In the genomic region with DNA sequence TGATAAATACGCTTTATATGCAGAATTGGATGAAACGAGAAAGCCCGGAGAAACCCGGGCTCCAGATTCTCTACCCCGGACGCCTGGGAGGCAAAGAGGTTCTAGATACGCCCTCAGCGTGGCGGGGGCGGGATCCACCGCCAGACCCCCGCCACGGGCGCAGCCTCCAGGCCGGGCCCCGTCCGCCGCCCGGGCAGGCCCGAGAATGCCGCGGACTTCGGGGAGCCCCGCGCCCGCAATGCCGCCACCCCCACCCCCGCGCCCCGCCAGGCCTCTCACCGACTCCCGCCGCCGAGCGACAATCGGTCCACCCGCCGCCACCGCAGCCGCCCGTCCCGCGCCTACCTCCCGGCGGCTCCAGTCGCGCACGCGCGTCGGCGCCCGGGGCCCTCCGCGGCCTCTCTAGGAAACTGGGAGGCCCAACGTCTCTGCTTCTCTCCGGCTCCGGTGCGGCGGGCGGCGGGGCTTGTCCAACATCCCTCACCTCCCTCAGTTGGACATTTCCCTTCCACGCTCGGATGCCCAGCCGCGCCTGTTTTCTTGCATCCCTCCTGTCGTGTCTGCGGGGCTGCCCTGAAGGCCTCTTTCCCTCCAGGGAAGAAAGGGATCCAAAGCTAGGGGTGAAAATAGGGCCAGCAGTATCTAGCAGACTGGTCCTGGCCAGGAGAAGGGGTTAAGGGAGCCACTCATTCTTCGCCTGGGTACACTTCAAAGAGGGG, we compare ENCODE assay signal across 1 cellular context.
TF ChIP-seq lines count a peak whose summit lies in the region.

A gene (minus strand): TSS at position 359 of the 719 bp plus-strand sequence. CDS start 22,121 bp downstream, outside the sequence.

TF ChIP-seq in K562, 482 proteins besides CTCF, POLR2A, EP300 and RAD21 (continued from another document and continues in another):
- TF ChIP-seq, protein P1, sequence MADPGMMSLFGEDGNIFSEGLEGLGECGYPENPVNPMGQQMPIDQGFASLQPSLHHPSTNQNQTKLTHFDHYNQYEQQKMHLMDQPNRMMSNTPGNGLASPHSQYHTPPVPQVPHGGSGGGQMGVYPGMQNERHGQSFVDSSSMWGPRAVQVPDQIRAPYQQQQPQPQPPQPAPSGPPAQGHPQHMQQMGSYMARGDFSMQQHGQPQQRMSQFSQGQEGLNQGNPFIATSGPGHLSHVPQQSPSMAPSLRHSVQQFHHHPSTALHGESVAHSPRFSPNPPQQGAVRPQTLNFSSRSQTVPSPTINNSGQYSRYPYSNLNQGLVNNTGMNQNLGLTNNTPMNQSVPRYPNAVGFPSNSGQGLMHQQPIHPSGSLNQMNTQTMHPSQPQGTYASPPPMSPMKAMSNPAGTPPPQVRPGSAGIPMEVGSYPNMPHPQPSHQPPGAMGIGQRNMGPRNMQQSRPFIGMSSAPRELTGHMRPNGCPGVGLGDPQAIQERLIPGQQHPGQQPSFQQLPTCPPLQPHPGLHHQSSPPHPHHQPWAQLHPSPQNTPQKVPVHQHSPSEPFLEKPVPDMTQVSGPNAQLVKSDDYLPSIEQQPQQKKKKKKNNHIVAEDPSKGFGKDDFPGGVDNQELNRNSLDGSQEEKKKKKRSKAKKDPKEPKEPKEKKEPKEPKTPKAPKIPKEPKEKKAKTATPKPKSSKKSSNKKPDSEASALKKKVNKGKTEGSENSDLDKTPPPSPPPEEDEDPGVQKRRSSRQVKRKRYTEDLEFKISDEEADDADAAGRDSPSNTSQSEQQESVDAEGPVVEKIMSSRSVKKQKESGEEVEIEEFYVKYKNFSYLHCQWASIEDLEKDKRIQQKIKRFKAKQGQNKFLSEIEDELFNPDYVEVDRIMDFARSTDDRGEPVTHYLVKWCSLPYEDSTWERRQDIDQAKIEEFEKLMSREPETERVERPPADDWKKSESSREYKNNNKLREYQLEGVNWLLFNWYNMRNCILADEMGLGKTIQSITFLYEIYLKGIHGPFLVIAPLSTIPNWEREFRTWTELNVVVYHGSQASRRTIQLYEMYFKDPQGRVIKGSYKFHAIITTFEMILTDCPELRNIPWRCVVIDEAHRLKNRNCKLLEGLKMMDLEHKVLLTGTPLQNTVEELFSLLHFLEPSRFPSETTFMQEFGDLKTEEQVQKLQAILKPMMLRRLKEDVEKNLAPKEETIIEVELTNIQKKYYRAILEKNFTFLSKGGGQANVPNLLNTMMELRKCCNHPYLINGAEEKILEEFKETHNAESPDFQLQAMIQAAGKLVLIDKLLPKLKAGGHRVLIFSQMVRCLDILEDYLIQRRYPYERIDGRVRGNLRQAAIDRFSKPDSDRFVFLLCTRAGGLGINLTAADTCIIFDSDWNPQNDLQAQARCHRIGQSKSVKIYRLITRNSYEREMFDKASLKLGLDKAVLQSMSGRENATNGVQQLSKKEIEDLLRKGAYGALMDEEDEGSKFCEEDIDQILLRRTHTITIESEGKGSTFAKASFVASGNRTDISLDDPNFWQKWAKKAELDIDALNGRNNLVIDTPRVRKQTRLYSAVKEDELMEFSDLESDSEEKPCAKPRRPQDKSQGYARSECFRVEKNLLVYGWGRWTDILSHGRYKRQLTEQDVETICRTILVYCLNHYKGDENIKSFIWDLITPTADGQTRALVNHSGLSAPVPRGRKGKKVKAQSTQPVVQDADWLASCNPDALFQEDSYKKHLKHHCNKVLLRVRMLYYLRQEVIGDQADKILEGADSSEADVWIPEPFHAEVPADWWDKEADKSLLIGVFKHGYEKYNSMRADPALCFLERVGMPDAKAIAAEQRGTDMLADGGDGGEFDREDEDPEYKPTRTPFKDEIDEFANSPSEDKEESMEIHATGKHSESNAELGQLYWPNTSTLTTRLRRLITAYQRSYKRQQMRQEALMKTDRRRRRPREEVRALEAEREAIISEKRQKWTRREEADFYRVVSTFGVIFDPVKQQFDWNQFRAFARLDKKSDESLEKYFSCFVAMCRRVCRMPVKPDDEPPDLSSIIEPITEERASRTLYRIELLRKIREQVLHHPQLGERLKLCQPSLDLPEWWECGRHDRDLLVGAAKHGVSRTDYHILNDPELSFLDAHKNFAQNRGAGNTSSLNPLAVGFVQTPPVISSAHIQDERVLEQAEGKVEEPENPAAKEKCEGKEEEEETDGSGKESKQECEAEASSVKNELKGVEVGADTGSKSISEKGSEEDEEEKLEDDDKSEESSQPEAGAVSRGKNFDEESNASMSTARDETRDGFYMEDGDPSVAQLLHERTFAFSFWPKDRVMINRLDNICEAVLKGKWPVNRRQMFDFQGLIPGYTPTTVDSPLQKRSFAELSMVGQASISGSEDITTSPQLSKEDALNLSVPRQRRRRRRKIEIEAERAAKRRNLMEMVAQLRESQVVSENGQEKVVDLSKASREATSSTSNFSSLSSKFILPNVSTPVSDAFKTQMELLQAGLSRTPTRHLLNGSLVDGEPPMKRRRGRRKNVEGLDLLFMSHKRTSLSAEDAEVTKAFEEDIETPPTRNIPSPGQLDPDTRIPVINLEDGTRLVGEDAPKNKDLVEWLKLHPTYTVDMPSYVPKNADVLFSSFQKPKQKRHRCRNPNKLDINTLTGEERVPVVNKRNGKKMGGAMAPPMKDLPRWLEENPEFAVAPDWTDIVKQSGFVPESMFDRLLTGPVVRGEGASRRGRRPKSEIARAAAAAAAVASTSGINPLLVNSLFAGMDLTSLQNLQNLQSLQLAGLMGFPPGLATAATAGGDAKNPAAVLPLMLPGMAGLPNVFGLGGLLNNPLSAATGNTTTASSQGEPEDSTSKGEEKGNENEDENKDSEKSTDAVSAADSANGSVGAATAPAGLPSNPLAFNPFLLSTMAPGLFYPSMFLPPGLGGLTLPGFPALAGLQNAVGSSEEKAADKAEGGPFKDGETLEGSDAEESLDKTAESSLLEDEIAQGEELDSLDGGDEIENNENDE (IDR thresholded peaks at IDR 0.05; ENCODE audit: low read depth, low read length), result no peak
- TF ChIP-seq MAZ (CRISPR knock-in tag; conservative IDR thresholded peaks at IDR 0.05 in 1 of 2, IDR thresholded peaks at IDR 0.05 in 1 of 2) (peak; percentile 12 to 51; a peak in 1 of 4 replicates), TBL1XR1 (IDR thresholded peaks at IDR 0.05; ENCODE audit: low read length in 2 of 2) (0 out of 4 replicates have a peak, but pooled peaks of 1 of the 2 experiments have one; percentile 16), ZFX (CRISPR knock-in tag; IDR thresholded peaks at IDR 0.05) (peak; percentile 69), HNRNPLL (IDR thresholded peaks at IDR 0.05; ENCODE audit: low read depth, low read length, poor library complexity, severe bottlenecking) (peak; percentile 99), EZH2 (IDR thresholded peaks at IDR 0.05; ENCODE audit: borderline replicate concordance, low read depth, low read length) (no peak), SMAD3 (CRISPR knock-in tag; conservative IDR thresholded peaks at IDR 0.05) (no peak), NRF1 (conservative IDR thresholded peaks at IDR 0.05 in 1 of 2, IDR thresholded peaks at IDR 0.05 in 1 of 2) (peak; percentile 93), POLR2G (IDR thresholded peaks at IDR 0.05; ENCODE audit: low read depth, low read length) (peak; percentile 94), FOXM1 (IDR thresholded peaks at IDR 0.05; ENCODE audit: low read depth) (no peak), FOXM1 (CRISPR knock-in tag; IDR thresholded peaks at IDR 0.05; ENCODE audit: low read depth) (peak; percentile 49; the same call in 1 of the 2 replicates), ATF7 (IDR thresholded peaks at IDR 0.05) (peak; percentile 44; the same call in 1 of the 2 replicates), PTBP1 (IDR thresholded peaks at IDR 0.05; ENCODE audit: low read depth, low read length) (no peak), NCOA1 (IDR thresholded peaks at IDR 0.05; ENCODE audit: low read depth) (peak; percentile 26; the same call in 1 of the 2 replicates), ZSCAN29 (IDR thresholded peaks at IDR 0.05) (no peak), ZBTB1 (CRISPR knock-in tag; IDR thresholded peaks at IDR 0.05; ENCODE audit: borderline replicate concordance, low read depth) (peak; percentile 55; the same call in 1 of the 2 replicates), FUS (optimal IDR thresholded peaks at IDR 0.05; ENCODE audit: low read depth, low read length) (no peak), SP2 (IDR thresholded peaks at IDR 0.05; ENCODE audit: extremely low read depth, low read depth, low read length, poor library complexity, severe bottlenecking) (peak; percentile 93), SOX6 (IDR thresholded peaks at IDR 0.05) (peak; percentile 16; the same call in 1 of the 2 replicates), GABPB2 (CRISPR knock-in tag; conservative IDR thresholded peaks at IDR 0.05) (no peak), SIX5 (IDR thresholded peaks at IDR 0.05; ENCODE audit: borderline replicate concordance in 1 of 2, insufficient read depth in 1 of 2, low read depth in 1 of 2, low read length in 2 of 2) (0 out of 4 replicates have a peak, but pooled peaks of 1 of the 2 experiments have one; percentile 15), TAF9B (IDR thresholded peaks at IDR 0.05; ENCODE audit: partially characterized antibody) (peak; percentile 44), ZNF175 (CRISPR knock-in tag; IDR thresholded peaks at IDR 0.05; ENCODE audit: low read depth) (0 out of 2 replicates have a peak, but pooled peaks have one; percentile 42), EGR1 (conservative IDR thresholded peaks at IDR 0.05) (peak; percentile 78), ATF1 (CRISPR knock-in tag; IDR thresholded peaks at IDR 0.05) (no peak), ATF1 (tag; IDR thresholded peaks at IDR 0.05) (peak; percentile 3; the same call in 1 of the 2 replicates), ZNF24 (IDR thresholded peaks at IDR 0.05) (0 out of 2 replicates have a peak, but pooled peaks have one; percentile 18)
- TF ChIP-seq, protein P2, sequence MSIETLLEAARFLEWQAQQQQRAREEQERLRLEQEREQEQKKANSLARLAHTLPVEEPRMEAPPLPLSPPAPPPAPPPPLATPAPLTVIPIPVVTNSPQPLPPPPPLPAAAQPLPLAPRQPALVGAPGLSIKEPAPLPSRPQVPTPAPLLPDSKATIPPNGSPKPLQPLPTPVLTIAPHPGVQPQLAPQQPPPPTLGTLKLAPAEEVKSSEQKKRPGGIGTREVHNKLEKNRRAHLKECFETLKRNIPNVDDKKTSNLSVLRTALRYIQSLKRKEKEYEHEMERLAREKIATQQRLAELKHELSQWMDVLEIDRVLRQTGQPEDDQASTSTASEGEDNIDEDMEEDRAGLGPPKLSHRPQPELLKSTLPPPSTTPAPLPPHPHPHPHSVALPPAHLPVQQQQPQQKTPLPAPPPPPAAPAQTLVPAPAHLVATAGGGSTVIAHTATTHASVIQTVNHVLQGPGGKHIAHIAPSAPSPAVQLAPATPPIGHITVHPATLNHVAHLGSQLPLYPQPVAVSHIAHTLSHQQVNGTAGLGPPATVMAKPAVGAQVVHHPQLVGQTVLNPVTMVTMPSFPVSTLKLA (conservative IDR thresholded peaks at IDR 0.05), result peak in 1 of 2 experiments; percentile 43; a peak in 1 of 4 replicates
- TF ChIP-seq, protein P3, sequence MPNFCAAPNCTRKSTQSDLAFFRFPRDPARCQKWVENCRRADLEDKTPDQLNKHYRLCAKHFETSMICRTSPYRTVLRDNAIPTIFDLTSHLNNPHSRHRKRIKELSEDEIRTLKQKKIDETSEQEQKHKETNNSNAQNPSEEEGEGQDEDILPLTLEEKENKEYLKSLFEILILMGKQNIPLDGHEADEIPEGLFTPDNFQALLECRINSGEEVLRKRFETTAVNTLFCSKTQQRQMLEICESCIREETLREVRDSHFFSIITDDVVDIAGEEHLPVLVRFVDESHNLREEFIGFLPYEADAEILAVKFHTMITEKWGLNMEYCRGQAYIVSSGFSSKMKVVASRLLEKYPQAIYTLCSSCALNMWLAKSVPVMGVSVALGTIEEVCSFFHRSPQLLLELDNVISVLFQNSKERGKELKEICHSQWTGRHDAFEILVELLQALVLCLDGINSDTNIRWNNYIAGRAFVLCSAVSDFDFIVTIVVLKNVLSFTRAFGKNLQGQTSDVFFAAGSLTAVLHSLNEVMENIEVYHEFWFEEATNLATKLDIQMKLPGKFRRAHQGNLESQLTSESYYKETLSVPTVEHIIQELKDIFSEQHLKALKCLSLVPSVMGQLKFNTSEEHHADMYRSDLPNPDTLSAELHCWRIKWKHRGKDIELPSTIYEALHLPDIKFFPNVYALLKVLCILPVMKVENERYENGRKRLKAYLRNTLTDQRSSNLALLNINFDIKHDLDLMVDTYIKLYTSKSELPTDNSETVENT (CRISPR knock-in tag; IDR thresholded peaks at IDR 0.05), result peak; percentile 100
- TF ChIP-seq, protein P4, sequence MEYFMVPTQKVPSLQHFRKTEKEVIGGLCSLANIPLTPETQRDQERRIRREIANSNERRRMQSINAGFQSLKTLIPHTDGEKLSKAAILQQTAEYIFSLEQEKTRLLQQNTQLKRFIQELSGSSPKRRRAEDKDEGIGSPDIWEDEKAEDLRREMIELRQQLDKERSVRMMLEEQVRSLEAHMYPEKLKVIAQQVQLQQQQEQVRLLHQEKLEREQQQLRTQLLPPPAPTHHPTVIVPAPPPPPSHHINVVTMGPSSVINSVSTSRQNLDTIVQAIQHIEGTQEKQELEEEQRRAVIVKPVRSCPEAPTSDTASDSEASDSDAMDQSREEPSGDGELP (CRISPR knock-in tag; IDR thresholded peaks at IDR 0.05; ENCODE audit: borderline replicate concordance), result peak; percentile 52; the same call in 1 of the 2 replicates
- TF ChIP-seq, protein P5, sequence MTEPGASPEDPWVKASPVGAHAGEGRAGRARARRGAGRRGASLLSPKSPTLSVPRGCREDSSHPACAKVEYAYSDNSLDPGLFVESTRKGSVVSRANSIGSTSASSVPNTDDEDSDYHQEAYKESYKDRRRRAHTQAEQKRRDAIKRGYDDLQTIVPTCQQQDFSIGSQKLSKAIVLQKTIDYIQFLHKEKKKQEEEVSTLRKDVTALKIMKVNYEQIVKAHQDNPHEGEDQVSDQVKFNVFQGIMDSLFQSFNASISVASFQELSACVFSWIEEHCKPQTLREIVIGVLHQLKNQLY (CRISPR knock-in tag; conservative IDR thresholded peaks at IDR 0.05), result 0 out of 4 replicates have a peak, but pooled peaks of 1 of the 2 experiments have one; percentile 55
- TF ChIP-seq, protein P6, sequence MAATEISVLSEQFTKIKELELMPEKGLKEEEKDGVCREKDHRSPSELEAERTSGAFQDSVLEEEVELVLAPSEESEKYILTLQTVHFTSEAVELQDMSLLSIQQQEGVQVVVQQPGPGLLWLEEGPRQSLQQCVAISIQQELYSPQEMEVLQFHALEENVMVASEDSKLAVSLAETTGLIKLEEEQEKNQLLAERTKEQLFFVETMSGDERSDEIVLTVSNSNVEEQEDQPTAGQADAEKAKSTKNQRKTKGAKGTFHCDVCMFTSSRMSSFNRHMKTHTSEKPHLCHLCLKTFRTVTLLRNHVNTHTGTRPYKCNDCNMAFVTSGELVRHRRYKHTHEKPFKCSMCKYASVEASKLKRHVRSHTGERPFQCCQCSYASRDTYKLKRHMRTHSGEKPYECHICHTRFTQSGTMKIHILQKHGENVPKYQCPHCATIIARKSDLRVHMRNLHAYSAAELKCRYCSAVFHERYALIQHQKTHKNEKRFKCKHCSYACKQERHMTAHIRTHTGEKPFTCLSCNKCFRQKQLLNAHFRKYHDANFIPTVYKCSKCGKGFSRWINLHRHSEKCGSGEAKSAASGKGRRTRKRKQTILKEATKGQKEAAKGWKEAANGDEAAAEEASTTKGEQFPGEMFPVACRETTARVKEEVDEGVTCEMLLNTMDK (IDR thresholded peaks at IDR 0.05; ENCODE audit: borderline replicate concordance, insufficient read depth, low read depth, low read length, poor library complexity, severe bottlenecking), result peak; percentile 0
- TF ChIP-seq, protein P7, sequence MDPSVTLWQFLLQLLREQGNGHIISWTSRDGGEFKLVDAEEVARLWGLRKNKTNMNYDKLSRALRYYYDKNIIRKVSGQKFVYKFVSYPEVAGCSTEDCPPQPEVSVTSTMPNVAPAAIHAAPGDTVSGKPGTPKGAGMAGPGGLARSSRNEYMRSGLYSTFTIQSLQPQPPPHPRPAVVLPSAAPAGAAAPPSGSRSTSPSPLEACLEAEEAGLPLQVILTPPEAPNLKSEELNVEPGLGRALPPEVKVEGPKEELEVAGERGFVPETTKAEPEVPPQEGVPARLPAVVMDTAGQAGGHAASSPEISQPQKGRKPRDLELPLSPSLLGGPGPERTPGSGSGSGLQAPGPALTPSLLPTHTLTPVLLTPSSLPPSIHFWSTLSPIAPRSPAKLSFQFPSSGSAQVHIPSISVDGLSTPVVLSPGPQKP (CRISPR knock-in tag; IDR thresholded peaks at IDR 0.05), result no peak
